1 cellular context compared by ENCODE assay signal in genomic region chr17:5019475-5019956, GRCh38.
TF ChIP-seq lines count a peak whose summit lies in the region.

No MANE protein-coding gene starts in this region.

TF ChIP-seq in HEK293, 187 proteins besides CTCF, POLR2A, EP300 and RAD21 (continued from another document):
- TF ChIP-seq, protein P1, sequence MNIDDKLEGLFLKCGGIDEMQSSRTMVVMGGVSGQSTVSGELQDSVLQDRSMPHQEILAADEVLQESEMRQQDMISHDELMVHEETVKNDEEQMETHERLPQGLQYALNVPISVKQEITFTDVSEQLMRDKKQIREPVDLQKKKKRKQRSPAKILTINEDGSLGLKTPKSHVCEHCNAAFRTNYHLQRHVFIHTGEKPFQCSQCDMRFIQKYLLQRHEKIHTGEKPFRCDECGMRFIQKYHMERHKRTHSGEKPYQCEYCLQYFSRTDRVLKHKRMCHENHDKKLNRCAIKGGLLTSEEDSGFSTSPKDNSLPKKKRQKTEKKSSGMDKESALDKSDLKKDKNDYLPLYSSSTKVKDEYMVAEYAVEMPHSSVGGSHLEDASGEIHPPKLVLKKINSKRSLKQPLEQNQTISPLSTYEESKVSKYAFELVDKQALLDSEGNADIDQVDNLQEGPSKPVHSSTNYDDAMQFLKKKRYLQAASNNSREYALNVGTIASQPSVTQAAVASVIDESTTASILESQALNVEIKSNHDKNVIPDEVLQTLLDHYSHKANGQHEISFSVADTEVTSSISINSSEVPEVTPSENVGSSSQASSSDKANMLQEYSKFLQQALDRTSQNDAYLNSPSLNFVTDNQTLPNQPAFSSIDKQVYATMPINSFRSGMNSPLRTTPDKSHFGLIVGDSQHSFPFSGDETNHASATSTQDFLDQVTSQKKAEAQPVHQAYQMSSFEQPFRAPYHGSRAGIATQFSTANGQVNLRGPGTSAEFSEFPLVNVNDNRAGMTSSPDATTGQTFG (tag by site-specific recombination; IDR thresholded peaks at IDR 0.05; ENCODE audit: borderline replicate concordance), result no peak
- TF ChIP-seq ZNF600 (tag by site-specific recombination; IDR thresholded peaks at IDR 0.05) (no peak), ATF2 (tag by site-specific recombination; IDR thresholded peaks at IDR 0.05; ENCODE audit: low read depth) (no peak), ZNF629 (tag by site-specific recombination; IDR thresholded peaks at IDR 0.05) (no peak)
